Comparison of ENCODE assay signal across 8 cellular contexts in genomic region chr2:130836501-130837174, GRCh38. TPM values are rescaled to one million over a fixed set of nuclear protein-coding genes. Genes with fewer than 3 reads are reported as not detected.
A peak's percentile ranks its signal among the peaks of the same experiment; 100 is the strongest.
DNase-seq lines count a peak whose midpoint lies in the region; ATAC-seq and TF ChIP-seq lines count a peak whose summit lies in the region.

TSS of gene ARHGEF4 (plus strand) at chr2:130836914. CDS start at chr2:130836954, 40 bp downstream.

- H3K36me3 ChIP-seq in CD8-positive, alpha-beta T cell (ENCODE audit: insufficient read depth, low read length): no peaks in the 10 kb centered on the region
- no peaks in the 10 kb centered on the region for H3K36me3 ChIP-seq in SJSA1

- peaks cover 30% of the 10 kb centered on the region for H3K27me3 Mint-ChIP-seq in CD8-positive, alpha-beta T cell (ENCODE audit: low read depth)
- peaks cover 71% of the 10 kb centered on the region for H3K27me3 Mint-ChIP-seq in nephron progenitor cell (ENCODE audit: low read depth, poor library complexity)

- CTCF ChIA-PET in CD8-positive, alpha-beta T cell (lab: Charles Lee): no interaction called here

- no peak within 1 kb of the TSS for H3K27ac ChIP-seq in CD8-positive, alpha-beta T cell (ENCODE audit: low read depth, low read length)
- H3K27ac ChIP-seq in SJSA1: no peak within 1 kb of the TSS

- no peaks in the 10 kb centered on the region for H3K36me3 Mint-ChIP-seq in CD8-positive, alpha-beta T cell
- H3K36me3 Mint-ChIP-seq in nephron progenitor cell (ENCODE audit: low read depth): no peaks in the 10 kb centered on the region

- H3K4me3 ChIP-seq in CD8-positive, alpha-beta T cell (ENCODE audit: low read depth, low read length): no peak within 1 kb of the TSS
- H3K4me3 ChIP-seq in SJSA1 (peak within 1 kb of the TSS; percentile 46), epithelial cell of esophagus (ENCODE audit: low read length) (peak within 1 kb of the TSS; percentile 79)

- H3K4me1 ChIP-seq in CD8-positive, alpha-beta T cell (ENCODE audit: insufficient read depth, low read length): no peaks in the 10 kb centered on the region
- H3K4me1 ChIP-seq in SJSA1 (replicated peaks): peaks cover 38% of the 10 kb centered on the region

- no peak for TF ChIP-seq CTCF in CD8-positive, alpha-beta T cell (IDR thresholded peaks at IDR 0.05)
- TF ChIP-seq CTCF in epithelial cell of esophagus (IDR thresholded peaks at IDR 0.05; ENCODE audit: insufficient read depth, low read depth, low read length, missing control alignments): no peak
- TF ChIP-seq CTCF in nephron progenitor cell (IDR thresholded peaks at IDR 0.05): no peak

- H3K27ac Mint-ChIP-seq in CD8-positive, alpha-beta T cell: no peak within 1 kb of the TSS
- H3K27ac Mint-ChIP-seq in nephron progenitor cell: no peak within 1 kb of the TSS

- peak; percentile 23 for ATAC-seq in CD8-positive, alpha-beta T cell
- peak; percentile 53 for ATAC-seq in GM21390 (IDR thresholded peaks at IDR 0.05; ENCODE audit: unreplicated experiment)

- H3K9me3 ChIP-seq in CD8-positive, alpha-beta T cell (ENCODE audit: low read length): no peaks in the 10 kb centered on the region
- H3K9me3 ChIP-seq in SJSA1 (replicated peaks): peaks cover 3% of the 10 kb centered on the region; the same call in 1 of the 2 replicates

- no peaks in the 10 kb centered on the region for H3K4me1 Mint-ChIP-seq in CD8-positive, alpha-beta T cell (ENCODE audit: low read depth)
- peaks cover 33% of the 10 kb centered on the region for H3K4me1 Mint-ChIP-seq in nephron progenitor cell

- no peaks in the 10 kb centered on the region for H3K9me3 Mint-ChIP-seq in CD8-positive, alpha-beta T cell
- H3K9me3 Mint-ChIP-seq in nephron progenitor cell: no peaks in the 10 kb centered on the region

- no peak for DNase-seq in CD8-positive, alpha-beta T cell
- DNase-seq in SJSA1 (ENCODE audit: low read depth in 1 of 2, low spot score in 2 of 2): peak in 1 of 2 experiments; percentile 34
- peak; percentile 51 for DNase-seq in epithelial cell of esophagus (ENCODE audit: low read depth)
- DNase-seq in nephron progenitor cell: peak; percentile 85
- no peak for DNase-seq in NCI-H1048 (lab: John Stamatoyannopoulos, UW)
- no peak for DNase-seq in NCI-H446 treated with DMSO at 0.1 percent for 48 hours (lab: John Stamatoyannopoulos, UW)
- DNase-seq in NCI-H446 (lab: John Stamatoyannopoulos, UW): no peak

- POLR2A ChIA-PET in CD8-positive, alpha-beta T cell (lab: Charles Lee): no interaction called here

- intact Hi-C loops in CD8-positive, alpha-beta T cell (cut with DNase I, micrococcal nuclease): no loop called here

- no peaks in the 10 kb centered on the region for H3K27me3 ChIP-seq in CD8-positive, alpha-beta T cell (ENCODE audit: insufficient read depth, low read length)
- peaks cover 7% of the 10 kb centered on the region; the same call in 1 of the 2 replicates for H3K27me3 ChIP-seq in SJSA1 (replicated peaks)

- H3K4me3 Mint-ChIP-seq in CD8-positive, alpha-beta T cell: peak within 1 kb of the TSS; percentile 58
- peak within 1 kb of the TSS; percentile 66 for H3K4me3 Mint-ChIP-seq in nephron progenitor cell

RNA-seq across cellular contexts. Expression of gene ARHGEF4, which starts in this region (rescaled TPM):
- total RNA-seq in CD8-positive, alpha-beta T cell: 1 to 10 TPM; 4.6 to 5.5 TPM
- 3.9 and 6.9 TPM in 2 replicates for total RNA-seq in SJSA1 (2014; rRNA removed; shearing (Covaris generic))

Comparison
In these comparisons a context has a peak if more than half of its experiments do, and no peak if none do; other contexts are left out.
1. DNase-seq: peak in epithelial cell of esophagus (single experiment) and nephron progenitor cell (single experiment); none in CD8-positive, alpha-beta T cell (0 of 7), NCI-H1048 (single experiment), NCI-H446 treated with DMSO at 0.1 percent for 48 hours (single experiment) and NCI-H446 (0 of 2).